ENCODE assay signal across 8 cellular contexts in genomic region chr9:130958564-130958963, GRCh38. TPM values are rescaled to one million over a fixed set of nuclear protein-coding genes. Genes with fewer than 3 reads are reported as not detected.
"Had no signal": no experiment of that assay in that cellular context is flagged by ENCODE, and none has a peak within 500 bp of the region (broad histone marks: within the 10 kb centered on the region; RNA-seq: fewer than 3 reads in every experiment).

No MANE protein-coding gene starts in this region.

RNA-seq across cellular contexts. Expression of gene FIBCD1, which starts 19.5 kb away (rescaled TPM):
- total RNA-seq: glomerular endothelial cell; left lobe of liver; naive thymus-derived CD8-positive, alpha-beta T cell; psoas muscle; right lobe of liver; thoracic aorta had no signal
- polyA plus RNA-seq: naive thymus-derived CD8-positive, alpha-beta T cell had no signal

RNA-seq across cellular contexts. Expression of gene LAMC3, which starts 50.4 kb away (rescaled TPM):
- total RNA-seq: mammary epithelial cell, osteoblast had no signal
